ENCODE assay signal across 8 cellular contexts in the genomic region with DNA sequence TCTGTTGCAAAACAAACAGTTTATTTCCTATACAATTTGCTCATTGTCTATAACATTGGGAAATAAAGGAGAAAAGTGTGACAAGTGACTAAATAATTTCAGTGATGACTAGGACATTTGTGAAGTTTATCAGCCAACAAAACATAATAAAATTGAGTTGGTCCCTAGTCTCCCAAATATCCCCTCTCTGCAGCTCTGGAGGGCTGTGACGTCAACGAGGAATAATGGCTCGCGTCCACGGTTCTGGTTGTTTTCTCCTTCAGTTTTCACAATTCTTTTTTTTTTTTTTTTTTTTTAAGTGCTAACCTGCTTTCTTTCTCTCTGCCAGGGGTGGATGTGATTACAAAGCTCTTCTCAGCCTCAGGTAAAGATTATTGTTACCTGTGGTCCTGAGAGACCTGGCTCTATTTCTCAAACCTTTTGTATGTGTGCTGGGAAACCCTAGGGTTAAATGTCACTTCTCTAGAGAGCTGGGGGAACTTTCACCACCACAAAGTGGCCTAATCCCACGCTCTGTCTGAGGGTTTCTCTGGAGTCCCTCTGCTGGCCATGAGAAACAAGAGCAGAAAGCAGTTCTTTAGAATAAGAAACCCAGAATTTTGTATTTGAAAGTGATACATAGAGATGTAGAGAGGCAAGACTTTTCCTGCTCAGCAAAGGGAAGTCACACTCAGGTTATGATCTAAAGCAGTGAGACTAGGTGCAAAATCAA. TPM values are rescaled to one million over a fixed set of nuclear protein-coding genes. Genes with fewer than 3 reads are reported as not detected.
A peak's percentile ranks its signal among the peaks of the same experiment; 100 is the strongest.
DNase-seq lines count a peak whose midpoint lies in the region; ATAC-seq and TF ChIP-seq lines count a peak whose summit lies in the region.

No MANE protein-coding gene starts in this region.

- H3K9me3 ChIP-seq in heart right ventricle = no peaks in the 10 kb centered on the region

- peak; percentile 67 for DNase-seq in AG10803 (ENCODE audit: low read depth)
- DNase-seq in GM13976 (ENCODE audit: low spot score) = peak; percentile 50
- DNase-seq in Kasumi-1 (lab: John Stamatoyannopoulos, UW) = peak; percentile 76 to 88
- DNase-seq in activated CD4-positive, alpha-beta T cell treated with anti-CD3 and anti-CD28 coated beads, Interleukin-2, amount 10 ng/mL, durations not matched to agents 24 days and 14 days = peak; percentile 77
- DNase-seq in heart right ventricle = no peak
- peak; percentile 54 for DNase-seq in stromal cell of bone marrow (ENCODE audit: low read depth)
- no peak for DNase-seq in activated gamma-delta T cell (lab: John Stamatoyannopoulos, UW)

- TF ChIP-seq CTCF in AG10803 (conservative IDR thresholded peaks at IDR 0.05; ENCODE audit: low read length) = peak; percentile 89
- TF ChIP-seq CTCF in GM13976 (IDR thresholded peaks at IDR 0.05; ENCODE audit: borderline replicate concordance, control extremely low read depth, extremely low read depth, insufficient read depth, missing control alignments) = peak; percentile 26
- peak in 8 of 9 donors; percentile 7 to 56 (median 51) for TF ChIP-seq CTCF in heart right ventricle (IDR thresholded peaks at IDR 0.05)

- no peaks in the 10 kb centered on the region for H3K27me3 ChIP-seq in heart right ventricle

- H3K27ac ChIP-seq in heart right ventricle = peak overlapping the region in 1 of 10 donors; percentile 23

- H3K4me1 ChIP-seq in heart right ventricle = peaks cover 0 to 20% (median 8%) of the 10 kb centered on the region in 9 donors

- no peaks in the 10 kb centered on the region for H3K36me3 ChIP-seq in heart right ventricle

- intact Hi-C loops in activated CD4-positive, alpha-beta T cell treated with anti-CD3 and anti-CD28 coated beads, Interleukin-2, amount 10 ng/mL, durations not matched to agents 24 days and 14 days (cut with micrococcal nuclease) = loop anchor here (2.0 kb wide), 2 partner anchors 333 to 869 kb away; no protein-coding TSS in a partner anchor
- intact Hi-C loops in heart right ventricle (cut with DNase I) = loop anchor here in 3 of 10 donors (2.0 to 10.0 kb wide), 4 partner anchors 333 to 955 kb away; no protein-coding TSS in a partner anchor

- H3K4me3 ChIP-seq in AG10803 (ENCODE audit: low read length) (no peak overlapping the region), heart right ventricle (no peak overlapping the region)

- H3K27me3 Mint-ChIP-seq in activated CD4-positive, alpha-beta T cell treated with anti-CD3 and anti-CD28 coated beads, Interleukin-2, amount 10 ng/mL, durations not matched to agents 24 days and 14 days = peaks cover 4% of the 10 kb centered on the region

- H3K9me3 Mint-ChIP-seq in activated CD4-positive, alpha-beta T cell treated with anti-CD3 and anti-CD28 coated beads, Interleukin-2, amount 10 ng/mL, durations not matched to agents 24 days and 14 days = no peaks in the 10 kb centered on the region

- peak overlapping the region; percentile 32 for H3K27ac Mint-ChIP-seq in activated CD4-positive, alpha-beta T cell treated with anti-CD3 and anti-CD28 coated beads, Interleukin-2, amount 10 ng/mL, durations not matched to agents 24 days and 14 days

- peaks cover 27% of the 10 kb centered on the region for H3K4me1 Mint-ChIP-seq in activated CD4-positive, alpha-beta T cell treated with anti-CD3 and anti-CD28 coated beads, Interleukin-2, amount 10 ng/mL, durations not matched to agents 24 days and 14 days

- ATAC-seq in heart right ventricle = peak in 7 of 8 donors; percentile 54 to 73 (median 63)
- no peak for ATAC-seq in HG02678 (IDR thresholded peaks at IDR 0.05; ENCODE audit: unreplicated experiment)

- no peak overlapping the region for H3K4me3 Mint-ChIP-seq in activated CD4-positive, alpha-beta T cell treated with anti-CD3 and anti-CD28 coated beads, Interleukin-2, amount 10 ng/mL, durations not matched to agents 24 days and 14 days

- no peaks in the 10 kb centered on the region for H3K36me3 Mint-ChIP-seq in activated CD4-positive, alpha-beta T cell treated with anti-CD3 and anti-CD28 coated beads, Interleukin-2, amount 10 ng/mL, durations not matched to agents 24 days and 14 days (ENCODE audit: low read depth)

- in situ Hi-C loops in GM13976 (cut with MboI; ENCODE audit: low sequenced_read_pairs, unreplicated experiment) = loop anchor here (25.0 kb wide), 1 partner anchor 868 kb away; no protein-coding TSS in a partner anchor

- WGBS in heart right ventricle, 2 donors = 43 to 53% methylated on average over 6 of the region's 6 CpGs

RNA-seq across cellular contexts. Expression of a gene that starts 36.2 kb away (rescaled TPM):
- 0.79 and 1.0 TPM in 2 replicates for total RNA-seq in activated CD4-positive, alpha-beta T cell treated with anti-CD3 and anti-CD28 coated beads, Interleukin-2, amount 10 ng/mL, durations not matched to agents 24 days and 14 days
- total RNA-seq in heart right ventricle = under 1 TPM in 1 of 10 donors, not detected in 9; 0.72 TPM
- under 1 TPM in 1 of 2 donors, not detected in 1; 0.01 TPM for polyA plus RNA-seq in heart right ventricle

Comparison
In these comparisons a context has a peak if more than half of its experiments do, and no peak if none do; other contexts are left out.
1. DNase-seq: peak in AG10803 (single experiment), GM13976 (single experiment), Kasumi-1 (2 of 2), activated CD4-positive, alpha-beta T cell treated with anti-CD3 and anti-CD28 coated beads, Interleukin-2, amount 10 ng/mL, durations not matched to agents 24 days and 14 days (single experiment) and stromal cell of bone marrow (single experiment); none in heart right ventricle (0 of 2) and activated gamma-delta T cell (single experiment).
2. CTCF ChIP-seq: peak in every context shown above with its lines; median percentile 89 in AG10803; 51 in heart right ventricle; 26 in GM13976.